ENCODE assay signal across 11 cellular contexts in the genomic region with DNA sequence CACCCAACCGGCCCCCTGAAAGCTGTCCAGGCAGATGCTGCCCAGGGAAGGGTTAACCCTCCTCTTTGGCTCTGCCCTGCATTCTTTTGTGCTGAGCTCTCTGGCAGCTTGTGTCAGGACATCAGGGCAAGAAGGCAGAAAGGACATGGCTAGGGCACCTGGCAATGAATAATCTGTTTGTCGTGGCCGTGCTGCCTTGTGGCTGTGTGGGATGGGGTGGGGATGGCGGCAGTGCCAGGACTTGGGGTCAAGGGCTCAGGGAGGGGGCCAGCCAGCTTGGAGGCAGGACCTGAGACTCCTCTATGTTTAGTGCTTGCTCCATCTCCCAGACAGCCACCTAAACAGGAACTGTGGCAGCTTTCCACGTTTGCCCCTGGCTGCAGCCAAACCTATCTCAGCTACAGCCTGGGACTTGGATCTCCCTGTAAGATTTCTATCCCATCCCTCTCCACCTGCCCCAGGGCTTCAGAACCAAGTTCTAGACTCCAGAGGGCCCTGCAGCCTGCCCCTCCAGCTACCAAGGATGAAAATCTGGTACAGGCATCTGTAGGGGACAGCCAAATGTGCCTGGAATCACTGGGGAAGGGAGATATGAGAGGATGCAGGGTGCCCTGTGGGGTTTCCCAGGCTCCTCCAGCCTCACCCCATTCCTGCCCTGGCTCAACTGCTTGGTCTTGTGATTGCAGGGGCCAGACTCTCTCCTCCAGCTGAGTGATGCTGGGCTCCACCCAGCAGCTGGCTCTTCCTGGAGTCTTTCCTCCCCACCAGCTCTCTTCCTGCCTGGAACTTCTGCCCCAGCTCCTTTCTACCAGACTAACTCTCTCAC. TPM values are rescaled to one million over a fixed set of nuclear protein-coding genes. Genes with fewer than 3 reads are reported as not detected.
DNase-seq lines count a peak whose midpoint lies in the region; ATAC-seq, FAIRE-seq and TF ChIP-seq lines count a peak whose summit lies in the region.
"Had no signal": no experiment of that assay in that cellular context is flagged by ENCODE, and none has a peak within 500 bp of the region (broad histone marks: within the 10 kb centered on the region; RNA-seq: fewer than 3 reads in every experiment).

No MANE protein-coding gene starts in this region.

- H3K9me3 ChIP-seq in HEK293 (ENCODE audit: control insufficient read depth, insufficient read depth, low read depth, low read length) (no peaks in the 10 kb centered on the region), astrocyte (ENCODE audit: insufficient read depth, low read depth, low read length) (no peaks in the 10 kb centered on the region), kidney (ENCODE audit: control insufficient read depth in 1 of 2, low read length in 2 of 2) (no peaks in the 10 kb centered on the region), stomach (no peaks in the 10 kb centered on the region)

- no peaks in the 10 kb centered on the region for H4K20me1 ChIP-seq in astrocyte (ENCODE audit: insufficient read depth, low read length)

- H3K79me2 ChIP-seq in astrocyte (ENCODE audit: insufficient read depth, low read length), result no peaks in the 10 kb centered on the region

- no peak overlapping the region for H3K9ac ChIP-seq in astrocyte (ENCODE audit: low read length)
- no peak overlapping the region for H3K9ac ChIP-seq in kidney (ENCODE audit: low read length in 2 of 2)

- intact Hi-C loops in kidney (cut with DNase I), result loop anchor here (5.0 kb wide), 1 partner anchor 101 kb away; a partner anchor contains a TSS
- intact Hi-C loops in stomach (cut with DNase I; ENCODE audit: low total_unique reads), result no loop called here

- TF ChIP-seq CTCF in HEK293 (tag by site-specific recombination; IDR thresholded peaks at IDR 0.05) (no peak), astrocyte (IDR thresholded peaks at IDR 0.05; ENCODE audit: insufficient read depth, low read depth, low read length) (no peak), kidney (IDR thresholded peaks at IDR 0.05; ENCODE audit: borderline replicate concordance, extremely low read depth, insufficient read depth) (no peak), stomach (IDR thresholded peaks at IDR 0.05) (no peak)

- H2AFZ ChIP-seq in astrocyte (ENCODE audit: low read depth, low read length), result peak overlapping the region; percentile 31

- no peak for TF ChIP-seq POLR2A in stomach (IDR thresholded peaks at IDR 0.05)

- no peaks in the 10 kb centered on the region for H3K27me3 ChIP-seq in astrocyte (ENCODE audit: insufficient read depth, low read length)
- H3K27me3 ChIP-seq in stomach, result no peaks in the 10 kb centered on the region

- H3K36me3 ChIP-seq in HEK293 (ENCODE audit: control insufficient read depth in 2 of 2, insufficient read depth in 1 of 2, low read length in 2 of 2), result no peaks in the 10 kb centered on the region
- no peaks in the 10 kb centered on the region for H3K36me3 ChIP-seq in astrocyte (ENCODE audit: insufficient read depth, low read length)
- no peaks in the 10 kb centered on the region for H3K36me3 ChIP-seq in kidney (ENCODE audit: control insufficient read depth in 1 of 2, insufficient read depth in 2 of 2, low read length in 2 of 2)
- H3K36me3 ChIP-seq in stomach, result no peaks in the 10 kb centered on the region

- H3K4me1 Mint-ChIP-seq in astrocyte (ENCODE audit: low read depth, unreplicated experiment), result peaks cover 9% of the 10 kb centered on the region
- H3K4me1 Mint-ChIP-seq in T-helper 2 cell treated with Interferon-gamma antibody and Interleukin-4, amounts not matched to agents 5 μg/mL and 100 μg/mL, for 36 hours (ENCODE audit: low read depth), result no peaks in the 10 kb centered on the region
- H3K4me1 Mint-ChIP-seq in activated naive CD8-positive, alpha-beta T cell treated with anti-CD3 and anti-CD28 coated beads, Interleukin-2, amount 50 U/mL, for 24 hours, result no peaks in the 10 kb centered on the region

- peak overlapping the region; percentile 41 for H3K27ac Mint-ChIP-seq in astrocyte (ENCODE audit: unreplicated experiment)
- no peak overlapping the region for H3K27ac Mint-ChIP-seq in T-helper 2 cell treated with Interferon-gamma antibody and Interleukin-4, amounts not matched to agents 5 μg/mL and 100 μg/mL, for 36 hours
- no peak overlapping the region for H3K27ac Mint-ChIP-seq in activated naive CD8-positive, alpha-beta T cell treated with anti-CD3 and anti-CD28 coated beads, Interleukin-2, amount 50 U/mL, for 24 hours

- H3K9me3 Mint-ChIP-seq in astrocyte (ENCODE audit: unreplicated experiment), result no peaks in the 10 kb centered on the region
- no peaks in the 10 kb centered on the region for H3K9me3 Mint-ChIP-seq in T-helper 2 cell treated with Interferon-gamma antibody and Interleukin-4, amounts not matched to agents 5 μg/mL and 100 μg/mL, for 36 hours
- H3K9me3 Mint-ChIP-seq in activated naive CD8-positive, alpha-beta T cell treated with anti-CD3 and anti-CD28 coated beads, Interleukin-2, amount 50 U/mL, for 24 hours, result no peaks in the 10 kb centered on the region
- H3K9me3 Mint-ChIP-seq: neural crest cell had no signal

- TF ChIP-seq EP300 in stomach (IDR thresholded peaks at IDR 0.05), result no peak

- peak; percentile 16 for DNase-seq in astrocyte (ENCODE audit: low read depth)
- DNase-seq in kidney, result peak; percentile 88
- peak; percentile 66 for DNase-seq in stomach
- DNase-seq in NCI-H1048 (lab: John Stamatoyannopoulos, UW), result no peak
- no peak for DNase-seq in T-helper 2 cell treated with Interferon-gamma antibody and Interleukin-4, amounts not matched to agents 5 μg/mL and 100 μg/mL, for 36 hours (ENCODE audit: low spot score)
- no peak for DNase-seq in activated naive CD8-positive, alpha-beta T cell treated with anti-CD3 and anti-CD28 coated beads, Interleukin-2, amount 50 U/mL, for 24 hours
- no peak for DNase-seq in MV-4-11 (lab: John Stamatoyannopoulos, UW)
- DNase-seq: stimulated activated CD8-positive, alpha-beta memory T cell treated with anti-CD3 and anti-CD28 coated beads, Interleukin-4, amount 100 ng/mL, for 48 hours had no signal

- 7 to 23% (median 9%) methylated on average over 5 of the region's 5 CpGs for WGBS in stomach, 5 donors

- ATAC-seq in activated naive CD8-positive, alpha-beta T cell treated with anti-CD3 and anti-CD28 coated beads, Interleukin-2, amount 50 U/mL, for 24 hours, result no peak

- H3K4me3 Mint-ChIP-seq in astrocyte (ENCODE audit: unreplicated experiment), result no peak overlapping the region
- H3K4me3 Mint-ChIP-seq in T-helper 2 cell treated with Interferon-gamma antibody and Interleukin-4, amounts not matched to agents 5 μg/mL and 100 μg/mL, for 36 hours, result no peak overlapping the region
- H3K4me3 Mint-ChIP-seq in activated naive CD8-positive, alpha-beta T cell treated with anti-CD3 and anti-CD28 coated beads, Interleukin-2, amount 50 U/mL, for 24 hours, result no peak overlapping the region
- H3K4me3 Mint-ChIP-seq: neural crest cell had no signal

- H3K4me1 ChIP-seq in HEK293 (ENCODE audit: control insufficient read depth, insufficient read depth, low read length) (no peaks in the 10 kb centered on the region), astrocyte (ENCODE audit: insufficient read depth, low read length) (peaks cover 9% of the 10 kb centered on the region), kidney (ENCODE audit: control insufficient read depth in 1 of 2, insufficient read depth in 1 of 2, low read depth in 1 of 2, low read length in 2 of 2) (peaks cover 20 to 23% of the 10 kb centered on the region in 2 donors), stomach (peaks cover 24 to 41% (median 32%) of the 10 kb centered on the region in 4 donors)

- FAIRE-seq in astrocyte (lab: Jason Lieb, UNC) (no peak), kidney (lab: Jason Lieb, UNC) (no peak)
- FAIRE-seq: HTR-8/SVneo had no signal

- CTCF ChIA-PET in HEK293 (lab: Yijun Ruan, JAX), result interaction anchor here (0.6 to 5.1 kb wide), 6 partner anchors 52 to 217 kb away, joined by 4 to 38 read pairs (median 6); a partner anchor contains a TSS

- H3K27me3 Mint-ChIP-seq in astrocyte (ENCODE audit: low read depth, unreplicated experiment), result peaks cover 9% of the 10 kb centered on the region
- peaks cover 10% of the 10 kb centered on the region for H3K27me3 Mint-ChIP-seq in T-helper 2 cell treated with Interferon-gamma antibody and Interleukin-4, amounts not matched to agents 5 μg/mL and 100 μg/mL, for 36 hours (ENCODE audit: low read depth)
- peaks cover 2% of the 10 kb centered on the region for H3K27me3 Mint-ChIP-seq in activated naive CD8-positive, alpha-beta T cell treated with anti-CD3 and anti-CD28 coated beads, Interleukin-2, amount 50 U/mL, for 24 hours

- H3K27ac ChIP-seq in HEK293 (ENCODE audit: extremely low read depth, low read depth, low read length), result no peak overlapping the region
- H3K27ac ChIP-seq in astrocyte (ENCODE audit: low read depth, low read length), result no peak overlapping the region
- H3K27ac ChIP-seq in kidney (ENCODE audit: low read depth in 2 of 2, low read length in 2 of 2), result peak overlapping the region; percentile 38 to 67
- H3K27ac ChIP-seq in stomach, result peak overlapping the region; percentile 46 to 81 (median 68)

- POLR2A ChIA-PET in HEK293 (lab: Yijun Ruan, JAX), result interaction anchor here (0.7 to 1.7 kb wide), 3 partner anchors 45 to 228 kb away, joined by 3 to 6 read pairs (median 4); no protein-coding TSS in a partner anchor

- H3K36me3 Mint-ChIP-seq in astrocyte (ENCODE audit: low read depth, unreplicated experiment), result peaks cover 3% of the 10 kb centered on the region
- H3K36me3 Mint-ChIP-seq in T-helper 2 cell treated with Interferon-gamma antibody and Interleukin-4, amounts not matched to agents 5 μg/mL and 100 μg/mL, for 36 hours (ENCODE audit: low read depth), result no peaks in the 10 kb centered on the region
- H3K36me3 Mint-ChIP-seq in activated naive CD8-positive, alpha-beta T cell treated with anti-CD3 and anti-CD28 coated beads, Interleukin-2, amount 50 U/mL, for 24 hours (ENCODE audit: low read depth), result no peaks in the 10 kb centered on the region

- H3K4me3 ChIP-seq in HEK293 (ENCODE audit: low read depth, low read length) (no peak overlapping the region), astrocyte (ENCODE audit: insufficient read depth, low read depth, low read length) (no peak overlapping the region), kidney (ENCODE audit: low read length in 2 of 2) (no peak overlapping the region), stomach (no peak overlapping the region)

- H3K4me2 ChIP-seq in astrocyte (ENCODE audit: low read length), result peak overlapping the region; percentile 22

RNA-seq across cellular contexts. Expression of a gene that starts 9.6 kb away (rescaled TPM):
- total RNA-seq in astrocyte (not detected in 2 replicates), kidney (0.13 TPM), stomach (1 to 10 TPM in 1 of 5 donors, under 1 TPM in 3, not detected in 1; under 0.01 to 2.0 (median 0.45) TPM)
- polyA plus RNA-seq in kidney (ENCODE audit: insufficient read depth, low read depth, low replicate concordance) (not detected), stomach (under 1 TPM in 1 of 3 donors, not detected in 2; 0.18 TPM)

RNA-seq across cellular contexts. Expression of a gene that starts 31.5 kb away (rescaled TPM):
- 72.9 and 83.0 TPM in 2 replicates for total RNA-seq in astrocyte
- total RNA-seq in kidney, result 72.2 TPM
- polyA plus RNA-seq in kidney (ENCODE audit: insufficient read depth, low read depth, low replicate concordance), result 60.8 TPM
- total RNA-seq in stomach, result 10 to 100 TPM in 4 of 5 donors, 1 to 10 TPM in 1; 7.8 to 34.5 (median 29.4) TPM
- polyA plus RNA-seq in stomach, result 10 to 100 TPM; 18.3 to 20.4 (median 19.1) TPM

RNA-seq across cellular contexts. Expression of a gene that starts 47.3 kb away (rescaled TPM):
- total RNA-seq in astrocyte (0.58 and 0.75 TPM in 2 replicates), kidney (5.5 TPM), stomach (10 to 100 TPM in 1 of 5 donors, 1 to 10 TPM in 3, not detected in 1; 2.0 to 16.3 (median 4.6) TPM)
- polyA plus RNA-seq in kidney (ENCODE audit: insufficient read depth, low read depth, low replicate concordance) (3.5 TPM), stomach (1 to 10 TPM; 1.8 to 4.4 (median 2.1) TPM)
- total RNA-seq: neural crest cell had no signal

Comparison
In these comparisons a context has a peak if more than half of its experiments do, and no peak if none do; other contexts are left out.
1. H3K27ac ChIP-seq: peak in kidney (2 of 2) and stomach (5 of 5); none in HEK293 (single experiment) and astrocyte (single experiment).
2. DNase-seq: peak in astrocyte (single experiment), kidney (single experiment) and stomach (single experiment); none in NCI-H1048 (single experiment), T-helper 2 cell treated with Interferon-gamma antibody and Interleukin-4, amounts not matched to agents 5 μg/mL and 100 μg/mL, for 36 hours (single experiment), activated naive CD8-positive, alpha-beta T cell treated with anti-CD3 and anti-CD28 coated beads, Interleukin-2, amount 50 U/mL, for 24 hours (single experiment) and MV-4-11 (single experiment).